Comparison of ENCODE assay signal across 8 cellular contexts in genomic region chr14:71371711-71372396, GRCh38. TPM values are rescaled to one million over a fixed set of nuclear protein-coding genes. Genes with fewer than 3 reads are reported as not detected.
DNase-seq lines count a peak whose midpoint lies in the region; ATAC-seq and TF ChIP-seq lines count a peak whose summit lies in the region.

No MANE protein-coding gene starts in this region.

- peaks cover 6 to 9% (median 7%) of the 10 kb centered on the region in 5 experiments for H3K9me3 Mint-ChIP-seq in brain

- H3K4me1 Mint-ChIP-seq in brain: peaks cover 7% of the 10 kb centered on the region

- H3K27me3 Mint-ChIP-seq in brain: no peaks in the 10 kb centered on the region

- H3K27ac Mint-ChIP-seq in brain: peak overlapping the region in 3 of 5 experiments; percentile 0 to 31 (median 29)

- H3K36me3 Mint-ChIP-seq in brain: peaks cover 10% of the 10 kb centered on the region

- TF ChIP-seq CTCF in brain (conservative IDR thresholded peaks at IDR 0.05): no peak

- ATAC-seq in HG03354 (IDR thresholded peaks at IDR 0.05; ENCODE audit: poor library complexity, severe bottlenecking, unreplicated experiment) (peak; percentile 46), HG03108 (IDR thresholded peaks at IDR 0.05; ENCODE audit: unreplicated experiment) (no peak), HG03196 (IDR thresholded peaks at IDR 0.05; ENCODE audit: unreplicated experiment) (no peak), GM21390 (IDR thresholded peaks at IDR 0.05; ENCODE audit: unreplicated experiment) (no peak)

- no peak overlapping the region for H3K4me3 Mint-ChIP-seq in brain

- DNase-seq in GM03348 (ENCODE audit: low spot score) (peak; percentile 57), non-pigmented ciliary epithelial cell (ENCODE audit: low read depth) (peak; percentile 43), epidermal melanocyte (ENCODE audit: insufficient read length, low spot score) (no peak)

RNA-seq across cellular contexts. Expression of gene SIPA1L1, which starts 51.6 kb away (rescaled TPM):
- polyA plus RNA-seq in brain (ENCODE audit: insufficient read depth, low read depth, low replicate concordance): 45.4 TPM
